8 cellular contexts compared by ENCODE assay signal in the genomic region with DNA sequence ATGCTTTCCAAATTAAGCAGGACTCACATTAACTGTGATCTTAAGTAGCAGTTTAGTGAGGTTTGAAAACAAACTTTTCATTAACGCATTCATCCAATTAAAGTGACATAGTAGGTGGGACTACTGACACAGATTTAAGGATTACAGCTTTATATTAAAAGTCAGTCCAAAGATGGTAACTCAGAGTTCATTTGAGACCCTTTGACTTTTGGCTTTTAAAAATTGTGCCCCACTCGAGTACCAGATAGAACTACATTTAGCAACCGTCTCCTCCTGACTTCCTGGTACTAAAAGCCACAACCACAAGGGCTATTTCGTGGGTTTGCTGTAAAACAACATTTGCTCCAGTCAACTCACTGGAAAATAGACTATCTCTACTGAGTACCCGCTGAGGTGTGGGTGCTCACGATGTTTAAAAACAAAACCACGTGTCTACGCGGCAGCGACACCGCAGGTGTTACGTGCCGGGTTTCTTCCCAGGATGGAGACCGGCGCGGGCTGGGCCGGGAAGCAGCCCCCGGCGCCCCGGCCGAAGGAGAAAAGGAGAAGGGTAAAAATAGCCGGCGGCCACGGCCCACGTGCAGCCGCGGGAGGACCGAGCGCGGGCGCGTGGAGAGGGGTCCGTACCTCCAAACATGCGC.
A peak's percentile ranks its signal among the peaks of the same experiment; 100 is the strongest.
DNase-seq lines count a peak whose midpoint lies in the region; ATAC-seq and TF ChIP-seq lines count a peak whose summit lies in the region.
"Not testable (repeated sequence)": the region's sequence is repeated elsewhere in the genome, so short reads cannot be mapped to it uniquely, and the experiment has no call there.

No MANE protein-coding gene starts in this region.

- peaks cover 42% of the 10 kb centered on the region for H3K79me2 ChIP-seq in GM23248 (ENCODE audit: insufficient read depth)

- not testable (repeated sequence) for H3K27me3 Mint-ChIP-seq in glutamatergic neuron (ENCODE audit: unreplicated experiment)
- peaks cover 0 to 14% (median 0%) of the 10 kb centered on the region in 3 donors for H3K27me3 Mint-ChIP-seq in naive B cell

- H2AFZ ChIP-seq in GM23248, result peak overlapping the region; percentile 87

- H3F3A ChIP-seq in GM23248 (ENCODE audit: insufficient read depth), result not testable (repeated sequence)

- H3K4me3 Mint-ChIP-seq in glutamatergic neuron (ENCODE audit: unreplicated experiment), result peak overlapping the region; percentile 90
- H3K4me3 Mint-ChIP-seq in naive B cell, result peak overlapping the region; percentile 92 to 99 (median 98)

- H3K4me1 Mint-ChIP-seq in glutamatergic neuron (ENCODE audit: low read depth, unreplicated experiment), result not testable (repeated sequence)
- peaks cover 3 to 11% (median 6%) of the 10 kb centered on the region in 3 donors for H3K4me1 Mint-ChIP-seq in naive B cell

- H3K4me3 ChIP-seq in GM23248, result peak overlapping the region; percentile 76
- peak overlapping the region; percentile 75 for H3K4me3 ChIP-seq in HL-60 (replicated peaks; ENCODE audit: insufficient read depth, low read length)
- peak overlapping the region; percentile 94 for H3K4me3 ChIP-seq in SJCRH30
- H3K4me3 ChIP-seq in astrocyte of the cerebellum (ENCODE audit: low read depth, low read length), result peak overlapping the region; percentile 58

- in situ Hi-C loops in GM23248 (cut with MboI); astrocyte of the cerebellum (cut with HindIII; ENCODE audit: low sequenced_read_pairs): not testable (repeated sequence)

- H3K27ac ChIP-seq in GM23248, result peak overlapping the region; percentile 80
- H3K27ac ChIP-seq in HL-60 (replicated peaks), result peak overlapping the region; percentile 76
- peak overlapping the region; percentile 59 for H3K27ac ChIP-seq in SJCRH30

- not testable (repeated sequence) for H3K4me1 ChIP-seq in ES-I3 (ENCODE audit: insufficient read depth, low read length); GM23248 (ENCODE audit: insufficient read depth); SJCRH30

- not testable (repeated sequence) for H3K36me3 ChIP-seq in ES-I3 (ENCODE audit: insufficient read depth, low read length); GM23248 (ENCODE audit: low read depth); SJCRH30

- not testable (repeated sequence) for H3K27me3 ChIP-seq in GM23248 (replicated peaks; ENCODE audit: insufficient read depth); HL-60 (ENCODE audit: insufficient read depth, poor library complexity, severe bottlenecking); SJCRH30

- peak; percentile 35 for DNase-seq in GM23248
- DNase-seq in HL-60 (ENCODE audit: low read depth in 1 of 2, low spot score in 1 of 2), result peak in 1 of 2 experiments; percentile 26
- peak in 1 of 2 experiments; percentile 30 for DNase-seq in SJCRH30
- not testable (repeated sequence) for DNase-seq in astrocyte of the cerebellum (ENCODE audit: low read depth); glutamatergic neuron
- DNase-seq in naive B cell, result peak; percentile 2
- peak; percentile 30 for DNase-seq in superior temporal gyrus (ENCODE audit: extremely low spot score)

- peak; percentile 34 to 38 for ATAC-seq in naive B cell (ENCODE audit: low read depth in 2 of 2)

- peak overlapping the region; percentile 73 for H3K4me2 ChIP-seq in GM23248 (ENCODE audit: unreplicated experiment)

- H3K27ac Mint-ChIP-seq in glutamatergic neuron (ENCODE audit: unreplicated experiment), result not testable (repeated sequence)
- peak overlapping the region; percentile 70 to 95 (median 82) for H3K27ac Mint-ChIP-seq in naive B cell

- H3K9me3 ChIP-seq in ES-I3 (ENCODE audit: control insufficient read depth, insufficient read depth, low read length); GM23248 (ENCODE audit: low read depth); SJCRH30 (replicated peaks): not testable (repeated sequence)

- not testable (repeated sequence) for TF ChIP-seq CTCF in HL-60 (IDR thresholded peaks at IDR 0.05; ENCODE audit: insufficient read depth, low read length); astrocyte of the cerebellum (IDR thresholded peaks at IDR 0.05; ENCODE audit: low read depth, low read length, missing control alignments); glutamatergic neuron (IDR thresholded peaks at IDR 0.05; ENCODE audit: partially characterized antibody, unreplicated experiment)

- H3K9me2 ChIP-seq in GM23248 (ENCODE audit: insufficient read depth), result not testable (repeated sequence)

- not testable (repeated sequence) for H3K36me3 Mint-ChIP-seq in glutamatergic neuron (ENCODE audit: unreplicated experiment); naive B cell

- WGBS in GM23248 (ENCODE audit: low coverage in 1 of 2, low lambda C conversion rate in 2 of 2, missing lambda C conversion rate in 2 of 2), 2 experiments, result 1 to 2% methylated on average over 30 to 32 of the region's 34 CpGs

- not testable (repeated sequence) for H4K20me1 ChIP-seq in GM23248 (ENCODE audit: insufficient read depth)

- H3K9ac ChIP-seq in ES-I3 (ENCODE audit: low read depth, low read length) (peak overlapping the region; percentile 52; the same call in 1 of the 2 replicates), GM23248 (peak overlapping the region; percentile 83)

- H3K9me3 Mint-ChIP-seq in glutamatergic neuron (ENCODE audit: unreplicated experiment); naive B cell: not testable (repeated sequence)
